In the genomic region with DNA sequence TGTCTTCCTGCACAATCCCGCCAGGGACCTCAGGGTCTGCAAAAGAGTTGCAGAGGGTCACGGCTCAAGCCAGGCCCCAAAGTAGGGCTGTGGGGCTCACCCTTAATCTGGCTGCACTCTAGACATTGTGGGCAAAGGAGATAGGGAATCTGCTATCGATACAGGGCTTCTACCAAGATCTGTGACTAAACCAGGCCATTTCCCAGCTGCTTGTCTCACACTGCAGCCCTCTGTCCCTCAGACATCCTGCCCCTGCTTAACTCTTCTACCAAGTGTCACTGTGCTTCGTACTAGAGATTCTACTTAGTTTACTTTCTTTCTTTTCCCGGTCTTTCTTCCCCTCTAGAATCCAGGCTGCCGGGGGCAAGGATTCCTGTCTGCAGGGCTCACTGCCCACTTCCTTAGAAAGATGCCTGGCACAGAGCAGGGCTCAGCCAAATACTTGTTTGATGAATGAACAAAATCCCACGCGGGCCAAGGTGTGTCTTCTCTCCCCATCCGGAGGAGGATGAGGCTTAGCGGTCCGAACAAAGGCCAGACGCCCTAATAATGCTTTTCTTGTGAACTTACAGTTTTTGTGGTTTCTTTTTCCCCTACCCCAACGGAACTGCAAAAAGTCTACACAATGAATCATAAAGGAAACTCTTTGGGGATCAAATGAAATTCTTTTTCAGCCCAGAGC, we compare ENCODE assay signal across 16 cellular contexts.
A peak's percentile ranks its signal among the peaks of the same experiment; 100 is the strongest.
DNase-seq lines count a peak whose midpoint lies in the region; ATAC-seq and TF ChIP-seq lines count a peak whose summit lies in the region.
"Had no signal": no experiment of that assay in that cellular context is flagged by ENCODE, and none has a peak within 500 bp of the region (broad histone marks: within the 10 kb centered on the region; RNA-seq: fewer than 3 reads in every experiment).

No MANE protein-coding gene starts in this region.

- peak overlapping the region; percentile 45 for H3K23ac ChIP-seq in mesendoderm (ENCODE audit: low read length)

- POLR2A ChIA-PET in BJ (lab: Charles Lee): no interaction called here

- TF ChIP-seq CTCF in BJ (IDR thresholded peaks at IDR 0.05; ENCODE audit: insufficient read depth, low read depth, low read length) (no peak), mammary epithelial cell (conservative IDR thresholded peaks at IDR 0.05 in 1 of 2, IDR thresholded peaks at IDR 0.05 in 1 of 2; ENCODE audit: extremely low read depth in 1 of 2, insufficient read depth in 1 of 2, low read depth in 1 of 2, low read length in 2 of 2) (no peak), stomach (IDR thresholded peaks at IDR 0.05) (no peak), lower lobe of right lung (IDR thresholded peaks at IDR 0.05) (no peak)

- H3K79me1 ChIP-seq in mesendoderm (ENCODE audit: low read length): no peaks in the 10 kb centered on the region

- dilution Hi-C loops in mammary epithelial cell (cut with HindIII; ENCODE audit: low sequenced_read_pairs): no loop called here

- no peak overlapping the region for H3K18ac ChIP-seq in mesendoderm (ENCODE audit: low read length)

- in situ Hi-C loops in mammary epithelial cell (cut with MboI; ENCODE audit: low sequenced_read_pairs in 2 of 2): no loop called here

- CTCF ChIA-PET in BJ (lab: Yijun Ruan, JAX) (no interaction called here), mammary epithelial cell (lab: Charles Lee; ENCODE audit: low non-redundant PET) (no interaction called here)

- TF ChIP-seq EP300 in stomach (IDR thresholded peaks at IDR 0.05): no peak

- H3K79me2 ChIP-seq in mammary epithelial cell (ENCODE audit: insufficient read depth, low read length) (peaks cover 21% of the 10 kb centered on the region), mesendoderm (ENCODE audit: control insufficient read depth, insufficient read depth, low read length) (no peaks in the 10 kb centered on the region)

- no peak overlapping the region for H2AK5ac ChIP-seq in mesendoderm (ENCODE audit: low read length)

- TF ChIP-seq POLR2A in stomach (IDR thresholded peaks at IDR 0.05): no peak

- no peak overlapping the region for H2BK5ac ChIP-seq in mesendoderm (ENCODE audit: low read length)

- no peak overlapping the region for H4K5ac ChIP-seq in mesendoderm (ENCODE audit: low read length)

- H3K27ac ChIP-seq in mammary epithelial cell (ENCODE audit: insufficient read depth, low read depth, low read length) (peak overlapping the region; percentile 83), mesendoderm (ENCODE audit: low read depth, low read length) (no peak overlapping the region), stomach (no peak overlapping the region), lower lobe of right lung (no peak overlapping the region)
- H3K27ac ChIP-seq: C4-2B, colonic mucosa, left ventricle myocardium inferior had no signal

- H2BK120ac ChIP-seq in mesendoderm (ENCODE audit: low read depth, low read length): no peak overlapping the region

- H3K9me3 ChIP-seq in mammary epithelial cell (replicated peaks; ENCODE audit: insufficient read depth, low read length) (no peaks in the 10 kb centered on the region), stomach (no peaks in the 10 kb centered on the region), lower lobe of right lung (no peaks in the 10 kb centered on the region)
- H3K9me3 ChIP-seq: colonic mucosa, left ventricle myocardium inferior had no signal

- intact Hi-C loops in mammary epithelial cell (cut with micrococcal nuclease) (loop anchor here (2.0 to 5.0 kb wide), 2 partner anchors 46 to 70 kb away; no protein-coding TSS in a partner anchor), stomach (cut with DNase I; ENCODE audit: low total_unique reads) (no loop called here), lower lobe of right lung (cut with DNase I) (no loop called here)

- H3K36me3 ChIP-seq in BJ (ENCODE audit: control insufficient read depth, insufficient read depth, low read length) (no peaks in the 10 kb centered on the region), mammary epithelial cell (ENCODE audit: insufficient read depth, low read length) (no peaks in the 10 kb centered on the region), mesendoderm (ENCODE audit: control insufficient read depth, insufficient read depth, low read length) (no peaks in the 10 kb centered on the region), stomach (no peaks in the 10 kb centered on the region), lower lobe of right lung (no peaks in the 10 kb centered on the region)
- H3K36me3 ChIP-seq: colonic mucosa, left ventricle myocardium inferior had no signal

- ATAC-seq in HG03135 (IDR thresholded peaks at IDR 0.05; ENCODE audit: unreplicated experiment): no peak
- no peak for ATAC-seq in lower lobe of right lung
- ATAC-seq: T-cell had no signal

- no peak overlapping the region for H4K8ac ChIP-seq in mesendoderm (ENCODE audit: low read depth, low read length)

- peaks cover 53% of the 10 kb centered on the region for H3K4me1 ChIP-seq in mammary epithelial cell (ENCODE audit: insufficient read depth, low read length)
- no peaks in the 10 kb centered on the region for H3K4me1 ChIP-seq in mesendoderm (ENCODE audit: control insufficient read depth, low read depth, low read length)
- H3K4me1 ChIP-seq in stomach: no peaks in the 10 kb centered on the region
- H3K4me1 ChIP-seq in lower lobe of right lung: no peaks in the 10 kb centered on the region
- H3K4me1 ChIP-seq: colonic mucosa had no signal

- peak overlapping the region; percentile 66 for H3K4me2 ChIP-seq in mammary epithelial cell (ENCODE audit: insufficient read depth, low read depth, low read length)
- no peak overlapping the region for H3K4me2 ChIP-seq in mesendoderm (ENCODE audit: low read length)

- no peak overlapping the region for H2BK15ac ChIP-seq in mesendoderm (replicated peaks; ENCODE audit: low read depth)

- WGBS in mammary epithelial cell (ENCODE audit: low coverage, missing lambda C conversion rate): 3% methylated on average over 13 of the region's 13 CpGs
- no CpG with 5 or more reads among the region's 13 CpGs for WGBS in mesendoderm (ENCODE audit: extremely low coverage, insufficient coverage, low lambda C conversion rate)
- WGBS in stomach, 5 donors: 51 to 69% (median 63%) methylated on average over 13 of the region's 13 CpGs

- no peak overlapping the region for H3K56ac ChIP-seq in mesendoderm (ENCODE audit: low read length)

- H3K27me3 ChIP-seq in BJ (ENCODE audit: control insufficient read depth, insufficient read depth, low read length) (no peaks in the 10 kb centered on the region), mammary epithelial cell (ENCODE audit: insufficient read depth, low read length) (no peaks in the 10 kb centered on the region), mesendoderm (ENCODE audit: insufficient read depth, low read length, poor library complexity) (no peaks in the 10 kb centered on the region), stomach (peaks cover 0 to 24% (median 0%) of the 10 kb centered on the region in 3 donors), lower lobe of right lung (ENCODE audit: low read depth) (peaks cover 4% of the 10 kb centered on the region)
- H3K27me3 ChIP-seq: colonic mucosa had no signal

- DNase-seq in BJ (ENCODE audit: low read depth): peak; percentile 24
- peak; percentile 92 for DNase-seq in M059J (ENCODE audit: low read depth)
- DNase-seq in mammary epithelial cell: peak; percentile 98
- DNase-seq in mesendoderm: no peak
- no peak for DNase-seq in stomach
- DNase-seq in hypothalamus (lab: John Stamatoyannopoulos, UW): no peak
- no peak for DNase-seq in lower lobe of right lung
- DNase-seq: activated gamma-delta T cell treated with Interleukin-2 at 50 U/mL for 16 hours; colonic mucosa; left ventricle myocardium inferior; NCI-H146; nucleus accumbens; stimulated activated CD4-positive, alpha-beta T cell treated with anti-CD3 and anti-CD28 coated beads, Interleukin-12 subunit alpha, Interleukin-12 subunit beta, amount 100 ng/mL, for 4 hours; T-cell had no signal

- H3K4ac ChIP-seq in mesendoderm (ENCODE audit: low read depth, low read length): no peak overlapping the region

- no TSS peak for BruUV-seq in mammary epithelial cell (replicated peaks; lab: Mats Ljungman, UMichigan)

- H2AFZ ChIP-seq in mammary epithelial cell (ENCODE audit: low read depth, low read length): no peak overlapping the region

- H3K4me3 ChIP-seq in BJ (ENCODE audit: low read depth, low read length) (no peak overlapping the region), mammary epithelial cell (replicated peaks in 1 of 3; ENCODE audit: insufficient read depth in 1 of 3, low read depth in 2 of 3, low read length in 3 of 3) (no peak overlapping the region), mesendoderm (ENCODE audit: low read length) (no peak overlapping the region), stomach (no peak overlapping the region), lower lobe of right lung (no peak overlapping the region)
- H3K4me3 ChIP-seq: colonic mucosa, left ventricle myocardium inferior had no signal

- H3K9ac ChIP-seq in mammary epithelial cell (ENCODE audit: insufficient read depth, low read length) (peak overlapping the region; percentile 52), mesendoderm (ENCODE audit: low read length) (no peak overlapping the region)

- no peaks in the 10 kb centered on the region for H4K20me1 ChIP-seq in mammary epithelial cell (ENCODE audit: insufficient read depth, low read length)

Comparison
In these comparisons a context has a peak if more than half of its experiments do, and no peak if none do; other contexts are left out.
1. DNase-seq: peak in BJ (single experiment), M059J (single experiment) and mammary epithelial cell (single experiment); none in mesendoderm (single experiment), stomach (single experiment), hypothalamus (0 of 51) and lower lobe of right lung (single experiment).